In genomic region chr2:203857656-203858055, GRCh38 we compare ENCODE assay signal across 17 cellular contexts. TPM values are rescaled to one million over a fixed set of nuclear protein-coding genes. Genes with fewer than 3 reads are reported as not detected.
"Had no signal": no experiment of that assay in that cellular context is flagged by ENCODE, and none has a peak within 500 bp of the region (broad histone marks: within the 10 kb centered on the region; RNA-seq: fewer than 3 reads in every experiment).

No MANE protein-coding gene starts in this region.

- H3K4me1 ChIP-seq: esophagus squamous epithelium, neural progenitor cell, psoas muscle, transverse colon, uterus had no signal

- H3K27me3 ChIP-seq: cardiac muscle cell, neural progenitor cell, transverse colon, uterus had no signal

- H3K36me3 ChIP-seq: cardiac muscle cell, esophagus squamous epithelium, neural progenitor cell, transverse colon, uterus had no signal

- H3K9me3 Mint-ChIP-seq: effector memory CD8-positive, alpha-beta T cell; neural progenitor cell had no signal

- ATAC-seq: psoas muscle; right cardiac atrium; stimulated activated naive CD8-positive, alpha-beta T cell treated with anti-CD3 and anti-CD28 coated beads, Interleukin-15, Interleukin-2, amounts not matched to agents 100 U/mL and 50 U/mL, for 24 hours had no signal

- H3K27ac Mint-ChIP-seq: neural progenitor cell had no signal

- DNase-seq: activated CD4-positive, alpha-beta T cell treated with anti-CD3 and anti-CD28 coated beads, Interleukin-2, amount 50 U/mL, for 1 hour; amygdala; effector memory CD8-positive, alpha-beta T cell; esophagus squamous epithelium; mesendoderm; psoas muscle; right cardiac atrium; stimulated activated naive CD8-positive, alpha-beta T cell treated with anti-CD3 and anti-CD28 coated beads, Interleukin-15, Interleukin-2, amounts not matched to agents 100 U/mL and 50 U/mL, for 24 hours; substantia nigra; transverse colon; uterus had no signal

- H2AFZ ChIP-seq: neural progenitor cell had no signal

- H3K36me3 Mint-ChIP-seq: activated naive CD8-positive, alpha-beta T cell; neural progenitor cell had no signal

- H3K27ac ChIP-seq: cardiac muscle cell, esophagus squamous epithelium, neural progenitor cell, psoas muscle, transverse colon, uterus had no signal

- H3K4me1 Mint-ChIP-seq: neural progenitor cell had no signal

- H3K4me3 ChIP-seq: cardiac muscle cell, esophagus squamous epithelium, neural progenitor cell, psoas muscle, transverse colon, uterus had no signal

- H3K9ac ChIP-seq: neural progenitor cell had no signal

- H3K9me3 ChIP-seq: esophagus squamous epithelium, psoas muscle, transverse colon, uterus had no signal

- H3K27me3 Mint-ChIP-seq: activated naive CD8-positive, alpha-beta T cell; effector memory CD8-positive, alpha-beta T cell; naive thymus-derived CD4-positive, alpha-beta T cell had no signal

- H3K4me2 ChIP-seq: neural progenitor cell had no signal

- H3K4me3 Mint-ChIP-seq: activated naive CD8-positive, alpha-beta T cell; neural progenitor cell had no signal

RNA-seq across cellular contexts. Expression of gene CTLA4, which starts 9.9 kb away (rescaled TPM):
- total RNA-seq: cardiac muscle cell, osteoblast, psoas muscle, right cardiac atrium, skeletal muscle tissue had no signal
- polyA plus RNA-seq: cardiac muscle cell had no signal
